ENCODE assay signal across 8 cellular contexts in the genomic region with DNA sequence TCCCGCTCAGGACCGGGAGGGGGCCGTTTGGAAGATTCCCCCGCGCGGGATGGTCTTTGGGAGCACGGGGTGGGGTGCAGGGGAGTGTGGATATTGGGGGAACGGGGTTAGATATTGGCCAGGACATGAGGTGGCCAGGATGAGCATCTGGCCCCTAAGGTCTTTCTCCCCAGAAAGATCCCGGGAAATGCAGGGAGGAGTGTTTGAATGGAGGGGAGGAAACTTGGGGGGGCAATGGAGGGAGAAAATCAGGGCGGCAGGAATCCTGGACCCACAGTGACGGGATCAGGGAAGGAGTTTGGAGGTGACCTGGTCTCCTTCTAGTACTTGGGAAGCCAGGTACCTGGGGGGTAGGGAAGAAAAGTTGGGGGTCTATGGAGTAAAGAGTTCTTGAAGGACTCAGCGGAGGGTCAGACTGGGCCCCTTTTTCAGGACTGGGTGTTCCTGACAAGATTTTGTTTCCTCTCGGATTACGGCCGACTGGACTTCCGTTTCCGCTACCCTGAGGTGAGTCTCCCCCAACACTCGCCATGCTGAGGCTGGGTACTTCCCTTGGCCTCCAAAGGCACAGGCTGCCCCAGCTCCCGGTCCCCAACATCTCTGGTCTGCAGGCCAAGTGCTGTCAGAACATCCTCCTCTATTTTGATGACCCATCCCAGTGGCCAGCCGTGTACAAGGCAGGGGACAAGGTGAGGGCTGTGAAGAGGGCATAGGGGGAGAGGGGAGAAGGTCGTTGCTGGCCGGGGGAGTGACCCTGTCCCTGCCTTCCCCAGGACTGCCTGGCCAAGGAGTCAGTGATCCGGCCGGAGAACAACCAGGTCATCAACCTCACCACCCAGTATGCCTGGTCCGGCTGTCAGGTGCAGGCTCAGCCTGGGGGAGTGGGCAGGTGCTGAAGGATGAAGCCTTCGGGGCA. TPM values are rescaled to one million over a fixed set of nuclear protein-coding genes. Genes with fewer than 3 reads are reported as not detected.
DNase-seq lines count a peak whose midpoint lies in the region; ATAC-seq and TF ChIP-seq lines count a peak whose summit lies in the region.

No MANE protein-coding gene starts in this region.

- CTCF ChIA-PET in T-cell (lab: Charles Lee) = no interaction called here

- no peak overlapping the region for H3K9ac ChIP-seq in smooth muscle cell (ENCODE audit: low read depth)

- no peak overlapping the region for H3K27ac Mint-ChIP-seq in activated CD4-positive, alpha-beta T cell treated with anti-CD3 and anti-CD28 coated beads, Interleukin-2, amount 10 ng/mL, durations not matched to agents 24 days and 14 days
- H3K27ac Mint-ChIP-seq in T-cell = no peak overlapping the region

- peaks cover 23% of the 10 kb centered on the region for H3K27me3 ChIP-seq in smooth muscle cell (ENCODE audit: low read depth)

- intact Hi-C loops in activated CD4-positive, alpha-beta T cell treated with anti-CD3 and anti-CD28 coated beads, Interleukin-2, amount 10 ng/mL, durations not matched to agents 24 days and 14 days (cut with micrococcal nuclease) = no loop called here

- H3K79me2 ChIP-seq in smooth muscle cell (ENCODE audit: low read depth) = no peaks in the 10 kb centered on the region

- no peaks in the 10 kb centered on the region for H3F3A ChIP-seq in smooth muscle cell (ENCODE audit: low read depth)

- no peaks in the 10 kb centered on the region for H3K4me1 ChIP-seq in smooth muscle cell (ENCODE audit: low read depth)

- 46% methylated on average over 25 of the region's 26 CpGs for WGBS in smooth muscle cell (ENCODE audit: low lambda C conversion rate)

- no peak overlapping the region for H3K27ac ChIP-seq in smooth muscle cell (ENCODE audit: low read depth)

- POLR2A ChIA-PET in T-cell (lab: Charles Lee) = no interaction called here

- TF ChIP-seq CTCF in epithelial cell of proximal tubule (conservative IDR thresholded peaks at IDR 0.05; ENCODE audit: low read depth, low read length) (peak; percentile 2), smooth muscle cell (IDR thresholded peaks at IDR 0.05; ENCODE audit: borderline replicate concordance, insufficient read depth, poor library complexity, severe bottlenecking) (no peak), GM10266 (IDR thresholded peaks at IDR 0.05; ENCODE audit: control insufficient read depth, insufficient read depth, low read depth, missing control alignments) (no peak)

- ATAC-seq in T-cell (replicated peaks in 1 of 4) (no peak), GM21786 (IDR thresholded peaks at IDR 0.05; ENCODE audit: unreplicated experiment) (no peak)

- H3K27me3 Mint-ChIP-seq in activated CD4-positive, alpha-beta T cell treated with anti-CD3 and anti-CD28 coated beads, Interleukin-2, amount 10 ng/mL, durations not matched to agents 24 days and 14 days = peaks cover 42% of the 10 kb centered on the region
- H3K27me3 Mint-ChIP-seq in T-cell = peaks cover 29 to 37% of the 10 kb centered on the region in 2 donors

- peak overlapping the region; percentile 81 for H3K4me3 Mint-ChIP-seq in activated CD4-positive, alpha-beta T cell treated with anti-CD3 and anti-CD28 coated beads, Interleukin-2, amount 10 ng/mL, durations not matched to agents 24 days and 14 days
- H3K4me3 Mint-ChIP-seq in T-cell = peak overlapping the region in 2 of 3 donors; percentile 53 to 73

- no peak for DNase-seq in activated CD4-positive, alpha-beta T cell treated with anti-CD3 and anti-CD28 coated beads, Interleukin-2, amount 10 ng/mL, durations not matched to agents 24 days and 14 days
- no peak for DNase-seq in activated CD4-positive, alpha-beta T cell treated with anti-CD3 and anti-CD28 coated beads for 4 hours
- no peak for DNase-seq in T-cell
- DNase-seq in epithelial cell of proximal tubule (ENCODE audit: low read depth) = no peak
- DNase-seq in smooth muscle cell (lab: John Stamatoyannopoulos, UW; ENCODE audit: unreplicated experiment) = no peak
- DNase-seq in GM10266 (ENCODE audit: extremely low spot score) = no peak
- no peak for DNase-seq in NCI-H2227 (lab: John Stamatoyannopoulos, UW; ENCODE audit: unreplicated experiment)

- peak overlapping the region; percentile 46 for H3K4me3 ChIP-seq in epithelial cell of proximal tubule (ENCODE audit: low read depth, low read length)
- H3K4me3 ChIP-seq in smooth muscle cell = peak overlapping the region; percentile 66

- H3K4me2 ChIP-seq in smooth muscle cell = peak overlapping the region; percentile 99

- no peaks in the 10 kb centered on the region for H3K9me3 Mint-ChIP-seq in activated CD4-positive, alpha-beta T cell treated with anti-CD3 and anti-CD28 coated beads, Interleukin-2, amount 10 ng/mL, durations not matched to agents 24 days and 14 days
- no peaks in the 10 kb centered on the region for H3K9me3 Mint-ChIP-seq in T-cell

- H3K4me1 Mint-ChIP-seq in activated CD4-positive, alpha-beta T cell treated with anti-CD3 and anti-CD28 coated beads, Interleukin-2, amount 10 ng/mL, durations not matched to agents 24 days and 14 days = peaks cover 18% of the 10 kb centered on the region
- H3K4me1 Mint-ChIP-seq in T-cell = peaks cover 11 to 19% (median 11%) of the 10 kb centered on the region in 3 donors

- H3K36me3 Mint-ChIP-seq in activated CD4-positive, alpha-beta T cell treated with anti-CD3 and anti-CD28 coated beads, Interleukin-2, amount 10 ng/mL, durations not matched to agents 24 days and 14 days (ENCODE audit: low read depth) = no peaks in the 10 kb centered on the region
- H3K36me3 Mint-ChIP-seq in T-cell = no peaks in the 10 kb centered on the region

- H2AFZ ChIP-seq in smooth muscle cell (ENCODE audit: low read depth) = no peak overlapping the region

- no peaks in the 10 kb centered on the region for H4K20me1 ChIP-seq in smooth muscle cell (ENCODE audit: low read depth)

- no peaks in the 10 kb centered on the region for H3K36me3 ChIP-seq in smooth muscle cell (ENCODE audit: low read depth)

- no peaks in the 10 kb centered on the region for H3K9me3 ChIP-seq in smooth muscle cell (replicated peaks; ENCODE audit: low read depth)

RNA-seq across cellular contexts. Expression of gene TMEM145, which starts 1.0 kb away (rescaled TPM):
- 0.78 and 0.82 TPM in 2 replicates for total RNA-seq in activated CD4-positive, alpha-beta T cell treated with anti-CD3 and anti-CD28 coated beads, Interleukin-2, amount 10 ng/mL, durations not matched to agents 24 days and 14 days
- not detected for total RNA-seq in T-cell
- 0.63 TPM in 1 of 2 replicates, not detected in the other for total RNA-seq in epithelial cell of proximal tubule
- total RNA-seq in smooth muscle cell = not detected in 2 replicates
- 0.09 and 0.11 TPM in 2 replicates for polyA plus RNA-seq in smooth muscle cell

RNA-seq across cellular contexts. Expression of gene MEGF8, which starts 11.3 kb away (rescaled TPM):
- 8.4 and 9.1 TPM in 2 replicates for total RNA-seq in activated CD4-positive, alpha-beta T cell treated with anti-CD3 and anti-CD28 coated beads, Interleukin-2, amount 10 ng/mL, durations not matched to agents 24 days and 14 days
- total RNA-seq in T-cell (10 to 100 TPM in 2 of 5 donors, 1 to 10 TPM in 3; 5.2 to 11.4 (median 9.6) TPM), epithelial cell of proximal tubule (16.5 and 30.2 TPM in 2 replicates), smooth muscle cell (13.4 and 16.4 TPM in 2 replicates)
- 8.2 and 11.0 TPM in 2 replicates for polyA plus RNA-seq in smooth muscle cell

RNA-seq across cellular contexts. Expression of gene PAFAH1B3, which starts 11.7 kb away (rescaled TPM):
- 49.1 and 50.4 TPM in 2 replicates for total RNA-seq in activated CD4-positive, alpha-beta T cell treated with anti-CD3 and anti-CD28 coated beads, Interleukin-2, amount 10 ng/mL, durations not matched to agents 24 days and 14 days
- total RNA-seq in T-cell = 10 to 100 TPM; 15.2 to 22.2 (median 19.1) TPM
- total RNA-seq in epithelial cell of proximal tubule = 157 and 183 TPM in 2 replicates
- total RNA-seq in smooth muscle cell = 44.6 and 44.7 TPM in 2 replicates
- 71.0 and 75.7 TPM in 2 replicates for polyA plus RNA-seq in smooth muscle cell

RNA-seq across cellular contexts. Expression of gene PRR19, which starts 12.2 kb away (rescaled TPM):
- 1.3 and 1.6 TPM in 2 replicates for total RNA-seq in activated CD4-positive, alpha-beta T cell treated with anti-CD3 and anti-CD28 coated beads, Interleukin-2, amount 10 ng/mL, durations not matched to agents 24 days and 14 days
- total RNA-seq in T-cell (under 1 TPM in 4 of 5 donors, not detected in 1; 0.18 to 0.35 (median 0.27) TPM), epithelial cell of proximal tubule (0.23 and 2.7 TPM in 2 replicates), smooth muscle cell (0.45 and 1.3 TPM in 2 replicates)
- polyA plus RNA-seq in smooth muscle cell = 0.73 and 1.0 TPM in 2 replicates

RNA-seq across cellular contexts. Expression of gene CIC, which starts 45.0 kb away (rescaled TPM):
- total RNA-seq in activated CD4-positive, alpha-beta T cell treated with anti-CD3 and anti-CD28 coated beads, Interleukin-2, amount 10 ng/mL, durations not matched to agents 24 days and 14 days = 61.2 and 65.6 TPM in 2 replicates
- total RNA-seq in T-cell = 100 to 1,000 TPM in 4 of 5 donors, 10 to 100 TPM in 1; 93.9 to 110 (median 104) TPM
- total RNA-seq in epithelial cell of proximal tubule = 49.3 and 63.9 TPM in 2 replicates
- 12.6 and 13.6 TPM in 2 replicates for total RNA-seq in smooth muscle cell
- polyA plus RNA-seq in smooth muscle cell = 18.4 and 19.5 TPM in 2 replicates
